ENCODE assay signal across 9 cellular contexts in the genomic region with DNA sequence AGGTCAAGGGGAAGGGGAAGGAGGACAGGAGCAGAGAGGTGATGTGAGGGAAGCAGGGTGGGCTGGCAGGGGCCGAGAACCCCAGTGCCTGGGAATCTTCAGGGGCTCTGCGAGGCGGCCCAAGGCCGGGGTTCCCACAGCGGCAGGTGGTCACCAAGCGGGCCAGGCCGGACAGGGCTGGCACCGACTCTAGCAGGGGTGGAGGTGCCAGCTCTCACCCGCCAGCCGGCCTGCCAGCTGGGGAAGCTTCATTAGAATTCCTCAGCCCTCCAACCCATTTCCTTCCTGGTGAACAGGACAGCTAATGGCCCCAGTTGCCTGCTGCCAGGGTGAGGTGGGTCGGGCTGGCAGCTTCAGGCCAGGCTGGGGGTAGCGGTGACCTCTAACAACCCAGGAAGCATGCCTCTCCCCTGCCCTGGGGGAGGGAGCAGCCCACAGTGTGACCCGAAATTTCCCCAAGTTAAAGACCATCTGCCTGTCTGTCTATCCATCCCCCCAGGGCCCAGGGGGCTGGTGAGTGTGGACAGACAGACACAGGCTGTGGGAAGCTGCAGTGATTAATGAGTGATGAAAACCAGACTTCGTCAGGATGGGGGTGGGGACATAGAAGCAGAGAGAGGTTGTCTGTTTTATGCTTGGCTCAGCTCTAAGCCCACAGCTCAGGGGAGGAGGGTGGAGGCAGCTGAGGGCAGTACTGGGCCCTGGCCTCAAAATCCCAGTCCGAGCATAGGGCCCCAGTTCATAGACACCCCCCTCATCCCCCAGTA.
DNase-seq lines count a peak whose midpoint lies in the region; ATAC-seq, FAIRE-seq and TF ChIP-seq lines count a peak whose summit lies in the region.
"Had no signal": no experiment of that assay in that cellular context is flagged by ENCODE, and none has a peak within 500 bp of the region (broad histone marks: within the 10 kb centered on the region; RNA-seq: fewer than 3 reads in every experiment).

No MANE protein-coding gene starts in this region.

- ATAC-seq in activated CD8-positive, alpha-beta T cell treated with anti-CD3 and anti-CD28 coated beads for 36 hours: no peak
- ATAC-seq in HG02623 (IDR thresholded peaks at IDR 0.05; ENCODE audit: unreplicated experiment): no peak

- no peak overlapping the region for H3K4me3 Mint-ChIP-seq in activated CD8-positive, alpha-beta T cell treated with anti-CD3 and anti-CD28 coated beads for 36 hours
- H3K4me3 Mint-ChIP-seq: T-helper 1 cell treated with Interleukin-12 subunit alpha and Interleukin-12 subunit beta and Interleukin-4 antibody, amounts not matched to agents 30 μg/mL and 1 μg/mL, for 36 hours had no signal

- WGBS in esophagus muscularis mucosa: 69% methylated on average over 15 of the region's 15 CpGs

- TF ChIP-seq POLR2A in esophagus muscularis mucosa (IDR thresholded peaks at IDR 0.05; ENCODE audit: low read depth): no peak

- H3K4me1 ChIP-seq in esophagus muscularis mucosa (peaks cover 53 to 71% (median 65%) of the 10 kb centered on the region in 4 donors), mucosa of rectum (ENCODE audit: control insufficient read depth in 2 of 2, insufficient read depth in 2 of 2, low read length in 2 of 2) (peaks cover 15 to 26% of the 10 kb centered on the region in 2 donors)

- H3K9me3 ChIP-seq in esophagus muscularis mucosa: no peaks in the 10 kb centered on the region
- H3K9me3 ChIP-seq in mucosa of rectum (ENCODE audit: control insufficient read depth in 2 of 2, low read length in 2 of 2): no peaks in the 10 kb centered on the region

- CTCF ChIA-PET in activated CD8-positive, alpha-beta T cell treated with anti-CD3 and anti-CD28 coated beads for 36 hours (lab: Charles Lee): no interaction called here

- intact Hi-C loops in esophagus muscularis mucosa (cut with DNase I): no loop called here
- intact Hi-C loops in activated CD8-positive, alpha-beta T cell treated with anti-CD3 and anti-CD28 coated beads for 36 hours (cut with micrococcal nuclease): no loop called here

- H3K27ac ChIP-seq in esophagus muscularis mucosa (replicated peaks in 1 of 4) (peak overlapping the region; percentile 88 to 95 (median 91)), mucosa of rectum (ENCODE audit: low read depth in 2 of 2, low read length in 2 of 2) (peak overlapping the region; percentile 58 to 61)

- peaks cover 22% of the 10 kb centered on the region for H3K4me1 Mint-ChIP-seq in activated CD8-positive, alpha-beta T cell treated with anti-CD3 and anti-CD28 coated beads for 36 hours (ENCODE audit: low read depth)

- no peak for TF ChIP-seq EP300 in esophagus muscularis mucosa (IDR thresholded peaks at IDR 0.05)

- peak; percentile 58 for DNase-seq in activated effector memory CD4-positive, alpha-beta T cell treated with anti-CD3 and anti-CD28 coated beads, Interleukin-2, amount 50 U/mL, for 16 hours
- DNase-seq in activated effector memory CD4-positive, alpha-beta T cell treated with Interleukin-2 at 50 U/mL for 16 hours: no peak
- DNase-seq in esophagus muscularis mucosa (ENCODE audit: extremely low spot score): no peak
- DNase-seq in urothelium cell line (ENCODE audit: low spot score): peak; percentile 72
- no peak for DNase-seq in activated CD8-positive, alpha-beta T cell treated with anti-CD3 and anti-CD28 coated beads for 36 hours
- DNase-seq in middle frontal gyrus (ENCODE audit: extremely low spot score, low spot score): no peak

- no peak overlapping the region for H3K27ac Mint-ChIP-seq in activated CD8-positive, alpha-beta T cell treated with anti-CD3 and anti-CD28 coated beads for 36 hours
- H3K27ac Mint-ChIP-seq: T-helper 1 cell treated with Interleukin-12 subunit alpha and Interleukin-12 subunit beta and Interleukin-4 antibody, amounts not matched to agents 30 μg/mL and 1 μg/mL, for 36 hours had no signal

- H3K4me3 ChIP-seq in esophagus muscularis mucosa (no peak overlapping the region), mucosa of rectum (ENCODE audit: low read length in 2 of 2) (no peak overlapping the region)

- POLR2A ChIA-PET in activated CD8-positive, alpha-beta T cell treated with anti-CD3 and anti-CD28 coated beads for 36 hours (lab: Charles Lee): no interaction called here

- H3K27me3 Mint-ChIP-seq in activated CD8-positive, alpha-beta T cell treated with anti-CD3 and anti-CD28 coated beads for 36 hours: no peaks in the 10 kb centered on the region

- no peak overlapping the region for H3K9ac ChIP-seq in mucosa of rectum (ENCODE audit: low read depth in 1 of 2, low read length in 2 of 2)

- no peaks in the 10 kb centered on the region for H3K9me3 Mint-ChIP-seq in activated CD8-positive, alpha-beta T cell treated with anti-CD3 and anti-CD28 coated beads for 36 hours
- H3K9me3 Mint-ChIP-seq: T-helper 1 cell treated with Interleukin-12 subunit alpha and Interleukin-12 subunit beta and Interleukin-4 antibody, amounts not matched to agents 30 μg/mL and 1 μg/mL, for 36 hours had no signal

- H3K27me3 ChIP-seq in esophagus muscularis mucosa (no peaks in the 10 kb centered on the region), mucosa of rectum (ENCODE audit: control insufficient read depth in 2 of 2, insufficient read depth in 2 of 2, low read length in 2 of 2) (no peaks in the 10 kb centered on the region)

- peak; percentile 32 for FAIRE-seq in urothelium cell line (lab: Jason Lieb, UNC)

- H3K36me3 ChIP-seq in esophagus muscularis mucosa: no peaks in the 10 kb centered on the region
- no peaks in the 10 kb centered on the region for H3K36me3 ChIP-seq in mucosa of rectum (ENCODE audit: control insufficient read depth in 2 of 2, insufficient read depth in 2 of 2, low read length in 2 of 2)

- TF ChIP-seq CTCF in esophagus muscularis mucosa (IDR thresholded peaks at IDR 0.05): no peak
- no peak for TF ChIP-seq CTCF in activated CD8-positive, alpha-beta T cell treated with anti-CD3 and anti-CD28 coated beads for 36 hours (IDR thresholded peaks at IDR 0.05)

- no peaks in the 10 kb centered on the region for H3K36me3 Mint-ChIP-seq in activated CD8-positive, alpha-beta T cell treated with anti-CD3 and anti-CD28 coated beads for 36 hours (ENCODE audit: low read depth)

Comparison
In these comparisons a context has a peak if more than half of its experiments do, and no peak if none do; other contexts are left out.
1. DNase-seq: peak in activated effector memory CD4-positive, alpha-beta T cell treated with anti-CD3 and anti-CD28 coated beads, Interleukin-2, amount 50 U/mL, for 16 hours (single experiment) and urothelium cell line (single experiment); none in activated effector memory CD4-positive, alpha-beta T cell treated with Interleukin-2 at 50 U/mL for 16 hours (single experiment), esophagus muscularis mucosa (single experiment), activated CD8-positive, alpha-beta T cell treated with anti-CD3 and anti-CD28 coated beads for 36 hours (single experiment) and middle frontal gyrus (single experiment).